ENCODE assay signal across 11 cellular contexts in genomic region chr3:53114412-53115074, GRCh38. TPM values are rescaled to one million over a fixed set of nuclear protein-coding genes. Genes with fewer than 3 reads are reported as not detected.
A peak's percentile ranks its signal among the peaks of the same experiment; 100 is the strongest.
DNase-seq lines count a peak whose midpoint lies in the region; ATAC-seq and TF ChIP-seq lines count a peak whose summit lies in the region.
"Had no signal": no experiment of that assay in that cellular context is flagged by ENCODE, and none has a peak within 500 bp of the region (broad histone marks: within the 10 kb centered on the region; RNA-seq: fewer than 3 reads in every experiment).

No MANE protein-coding gene starts in this region.

- ATAC-seq in GM21619 (IDR thresholded peaks at IDR 0.05; ENCODE audit: unreplicated experiment), result no peak

- H3K27me3 Mint-ChIP-seq in HFFc6 (ENCODE audit: insufficient read depth), result no peaks in the 10 kb centered on the region
- no peaks in the 10 kb centered on the region for H3K27me3 Mint-ChIP-seq in activated CD4-positive, alpha-beta memory T cell treated with anti-CD3 and anti-CD28 coated beads, Interleukin-2, amount 10 ng/mL, durations not matched to agents 7 days and 5 days
- H3K27me3 Mint-ChIP-seq: stimulated activated naive CD8-positive, alpha-beta T cell treated with anti-CD3 and anti-CD28 coated beads, Interleukin-15, Interleukin-2, amounts not matched to agents 100 ng/mL and 50 ng/mL, for 24 hours had no signal

- no peaks in the 10 kb centered on the region for H3K9me3 ChIP-seq in uterus

- peaks cover 16% of the 10 kb centered on the region for H3K36me3 Mint-ChIP-seq in HFFc6 (ENCODE audit: low read depth)
- H3K36me3 Mint-ChIP-seq in activated CD4-positive, alpha-beta memory T cell treated with anti-CD3 and anti-CD28 coated beads, Interleukin-2, amount 10 ng/mL, durations not matched to agents 7 days and 5 days (ENCODE audit: low read depth), result peaks cover 17% of the 10 kb centered on the region

- DNase-seq in Daoy (ENCODE audit: low read depth), result peak; percentile 47
- DNase-seq in HFFc6, result peak; percentile 56
- peak; percentile 41 for DNase-seq in activated CD4-positive, alpha-beta memory T cell treated with anti-CD3 and anti-CD28 coated beads, Interleukin-2, amount 10 ng/mL, durations not matched to agents 7 days and 5 days
- DNase-seq in myocyte (ENCODE audit: low read depth), result peak; percentile 23
- DNase-seq in uterus, result no peak
- DNase-seq in nucleus accumbens (lab: John Stamatoyannopoulos, UW), result no peak
- DNase-seq in amniotic stem cell (lab: John Stamatoyannopoulos, UW), result no peak
- DNase-seq: DMS79 had no signal

- H3K27ac ChIP-seq in uterus, result no peak overlapping the region
- H3K27ac ChIP-seq: hepatocyte had no signal

- H3K27me3 ChIP-seq in uterus, result no peaks in the 10 kb centered on the region
- H3K27me3 ChIP-seq: hepatocyte had no signal

- no peaks in the 10 kb centered on the region for H3K9me3 Mint-ChIP-seq in HFFc6
- H3K9me3 Mint-ChIP-seq in activated CD4-positive, alpha-beta memory T cell treated with anti-CD3 and anti-CD28 coated beads, Interleukin-2, amount 10 ng/mL, durations not matched to agents 7 days and 5 days, result no peaks in the 10 kb centered on the region
- H3K9me3 Mint-ChIP-seq: stimulated activated naive CD8-positive, alpha-beta T cell treated with anti-CD3 and anti-CD28 coated beads, Interleukin-15, Interleukin-2, amounts not matched to agents 100 ng/mL and 50 ng/mL, for 24 hours had no signal

- H3K4me3 Mint-ChIP-seq in HFFc6, result no peak overlapping the region
- no peak overlapping the region for H3K4me3 Mint-ChIP-seq in activated CD4-positive, alpha-beta memory T cell treated with anti-CD3 and anti-CD28 coated beads, Interleukin-2, amount 10 ng/mL, durations not matched to agents 7 days and 5 days
- H3K4me3 Mint-ChIP-seq: stimulated activated naive CD8-positive, alpha-beta T cell treated with anti-CD3 and anti-CD28 coated beads, Interleukin-15, Interleukin-2, amounts not matched to agents 100 ng/mL and 50 ng/mL, for 24 hours had no signal

- CTCF ChIA-PET in activated CD4-positive, alpha-beta memory T cell treated with anti-CD3 and anti-CD28 coated beads, Interleukin-2, amount 10 ng/mL, durations not matched to agents 7 days and 5 days (lab: Charles Lee), result interaction anchor here (0.7 to 4.5 kb wide), 16 partner anchors 9 to 266 kb away, joined by 3 to 85 read pairs (median 4); partner anchors contain the start of gene RFT1

- no peak overlapping the region for H3K4me3 ChIP-seq in uterus
- H3K4me3 ChIP-seq: hepatocyte had no signal

- H3K27ac Mint-ChIP-seq in HFFc6, result no peak overlapping the region
- H3K27ac Mint-ChIP-seq in activated CD4-positive, alpha-beta memory T cell treated with anti-CD3 and anti-CD28 coated beads, Interleukin-2, amount 10 ng/mL, durations not matched to agents 7 days and 5 days, result no peak overlapping the region
- H3K27ac Mint-ChIP-seq: stimulated activated naive CD8-positive, alpha-beta T cell treated with anti-CD3 and anti-CD28 coated beads, Interleukin-15, Interleukin-2, amounts not matched to agents 100 ng/mL and 50 ng/mL, for 24 hours had no signal

- no peaks in the 10 kb centered on the region for H3K4me1 ChIP-seq in uterus

- H3K4me1 Mint-ChIP-seq in HFFc6 (ENCODE audit: low read depth), result peaks cover 13% of the 10 kb centered on the region
- H3K4me1 Mint-ChIP-seq in activated CD4-positive, alpha-beta memory T cell treated with anti-CD3 and anti-CD28 coated beads, Interleukin-2, amount 10 ng/mL, durations not matched to agents 7 days and 5 days, result peaks cover 15% of the 10 kb centered on the region

- TF ChIP-seq CTCF in HFFc6 (IDR thresholded peaks at IDR 0.05), result no peak
- no peak for TF ChIP-seq CTCF in uterus (IDR thresholded peaks at IDR 0.05)

- intact Hi-C loops in uterus (cut with DNase I; ENCODE audit: low total_unique reads), result loop anchor here (2.0 kb wide), 1 partner anchor 82 kb away; no protein-coding TSS in a partner anchor

- no peak for TF ChIP-seq POLR2A in uterus (IDR thresholded peaks at IDR 0.05)

- POLR2A ChIA-PET in activated CD4-positive, alpha-beta memory T cell treated with anti-CD3 and anti-CD28 coated beads, Interleukin-2, amount 10 ng/mL, durations not matched to agents 7 days and 5 days (lab: Charles Lee), result interaction anchor here (1.0 to 1.7 kb wide), 7 partner anchors 10 to 73 kb away, joined by 3 to 6 read pairs (median 4); partner anchors contain the start of genes RFT1 and SFMBT1

- no peaks in the 10 kb centered on the region for H3K36me3 ChIP-seq in uterus

RNA-seq across cellular contexts. Expression of gene RFT1, which starts 15.7 kb away (rescaled TPM):
- total RNA-seq in Daoy (2014; rRNA removed; shearing (Covaris generic)), result 7.1 and 12.3 TPM in 2 replicates
- 10 to 100 TPM; 32.9 to 39.6 (median 34.7) TPM for total RNA-seq in HFFc6 (2021; fragmentation: NEBNext Ultra II Directional; extraction: Animal tissue kit (Norgen Biotek cat#: 25700))
- 10 to 100 TPM; 26.4 to 27.6 TPM for total RNA-seq in activated CD4-positive, alpha-beta memory T cell treated with anti-CD3 and anti-CD28 coated beads, Interleukin-2, amount 10 ng/mL, durations not matched to agents 7 days and 5 days
- total RNA-seq in myocyte (6.7 and 7.5 TPM in 2 replicates), uterus (10 to 100 TPM; 13.1 to 38.2 (median 16.5) TPM)
- 16.7 TPM for polyA plus RNA-seq in myocyte (2012)

RNA-seq across cellular contexts. Expression of gene PRKCD, which starts 46.5 kb away (rescaled TPM):
- 0.30 and 0.80 TPM in 2 replicates for total RNA-seq in Daoy (2014; rRNA removed; shearing (Covaris generic))
- 10 to 100 TPM; 15.5 to 21.9 (median 20.0) TPM for total RNA-seq in HFFc6 (2021; fragmentation: NEBNext Ultra II Directional; extraction: Animal tissue kit (Norgen Biotek cat#: 25700))
- 10 to 100 TPM; 23.4 to 24.8 TPM for total RNA-seq in activated CD4-positive, alpha-beta memory T cell treated with anti-CD3 and anti-CD28 coated beads, Interleukin-2, amount 10 ng/mL, durations not matched to agents 7 days and 5 days
- total RNA-seq in myocyte, result 1.3 and 1.4 TPM in 2 replicates
- polyA plus RNA-seq in myocyte (2012), result 17.4 TPM
- total RNA-seq in uterus, result 10 to 100 TPM in 2 of 4 donors, 1 to 10 TPM in 1, under 1 TPM in 1; under 0.01 to 16.8 (median 12.6) TPM

Comparison
In these comparisons a context has a peak if more than half of its experiments do, and no peak if none do; other contexts are left out.
1. DNase-seq: peak in Daoy (single experiment), HFFc6 (single experiment), activated CD4-positive, alpha-beta memory T cell treated with anti-CD3 and anti-CD28 coated beads, Interleukin-2, amount 10 ng/mL, durations not matched to agents 7 days and 5 days (single experiment) and myocyte (single experiment); none in uterus (0 of 2), nucleus accumbens (0 of 56) and amniotic stem cell (single experiment).